Comparison of ENCODE assay signal across 8 cellular contexts in the genomic region with DNA sequence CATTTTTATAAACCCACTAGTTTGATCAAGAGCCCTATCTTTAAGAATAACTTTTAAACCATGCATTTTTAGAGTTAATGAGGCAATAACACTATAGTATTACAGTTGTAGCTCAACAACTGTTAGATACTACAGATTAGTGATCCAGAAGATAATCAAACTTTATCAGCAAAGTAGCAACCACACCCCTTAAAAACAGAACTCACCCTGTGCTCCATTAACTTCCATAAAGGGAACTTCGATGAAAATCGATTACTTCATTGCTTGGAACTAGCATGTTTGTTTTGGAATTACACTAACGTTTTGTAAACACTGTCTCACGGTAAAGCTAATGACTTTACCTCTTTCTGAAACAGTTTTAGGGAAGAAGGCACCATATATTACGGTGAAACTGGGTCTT. TPM values are rescaled to one million over a fixed set of nuclear protein-coding genes. Genes with fewer than 3 reads are reported as not detected.
A peak's percentile ranks its signal among the peaks of the same experiment; 100 is the strongest.
DNase-seq lines count a peak whose midpoint lies in the region; ATAC-seq and TF ChIP-seq lines count a peak whose summit lies in the region.

No MANE protein-coding gene starts in this region.

- peaks cover 20% of the 10 kb centered on the region for H3K27me3 Mint-ChIP-seq in progenitor cell of endocrine pancreas

- H3K4me3 ChIP-seq in GM06990 (replicated peaks; ENCODE audit: low read depth, low read length): peak overlapping the region; percentile 94

- TF ChIP-seq CTCF in GM06990 (IDR thresholded peaks at IDR 0.05; ENCODE audit: insufficient read depth, low read length, poor library complexity, severe bottlenecking) (no peak), progenitor cell of endocrine pancreas (IDR thresholded peaks at IDR 0.05; ENCODE audit: unreplicated experiment) (no peak)

- H3K27ac Mint-ChIP-seq in progenitor cell of endocrine pancreas: peak overlapping the region; percentile 9

- H3K27me3 ChIP-seq in GM06990 (replicated peaks; ENCODE audit: control insufficient read depth, insufficient read depth, low read length): no peaks in the 10 kb centered on the region

- no peak for ATAC-seq in GM19328 (IDR thresholded peaks at IDR 0.05; ENCODE audit: unreplicated experiment)
- ATAC-seq in GM18502 (IDR thresholded peaks at IDR 0.05; ENCODE audit: poor library complexity, unreplicated experiment): no peak

- peak overlapping the region; percentile 98 for H3K4me3 Mint-ChIP-seq in progenitor cell of endocrine pancreas (ENCODE audit: low read depth)

- DNase-seq in GM06990 (ENCODE audit: extremely low read depth, insufficient read length): no peak
- DNase-seq in NCI-H748 treated with DMSO at 0.1 percent for 48 hours (lab: John Stamatoyannopoulos, UW): peak; percentile 24
- peak; percentile 41 to 51 for DNase-seq in erythroblast (lab: John Stamatoyannopoulos, UW)
- no peak for DNase-seq in progenitor cell of endocrine pancreas (ENCODE audit: low spot score, unreplicated experiment)
- no peak for DNase-seq in hippocampal formation (lab: John Stamatoyannopoulos, UW)
- DNase-seq in amniotic stem cell (lab: John Stamatoyannopoulos, UW): no peak

- peaks cover 18% of the 10 kb centered on the region for H3K4me1 Mint-ChIP-seq in progenitor cell of endocrine pancreas (ENCODE audit: low read depth)

- no peaks in the 10 kb centered on the region for H3K9me3 Mint-ChIP-seq in progenitor cell of endocrine pancreas (ENCODE audit: low read depth)

- no peak for TF ChIP-seq POLR2A in erythroblast (IDR thresholded peaks at IDR 0.05; ENCODE audit: low read length)

- H3K36me3 ChIP-seq in GM06990 (ENCODE audit: control insufficient read depth, insufficient read depth, low read length): no peaks in the 10 kb centered on the region

- H3K36me3 Mint-ChIP-seq in progenitor cell of endocrine pancreas (ENCODE audit: insufficient read depth): peaks cover 1% of the 10 kb centered on the region

RNA-seq across cellular contexts. Expression of a gene that starts 1.4 kb away (rescaled TPM):
- total RNA-seq in progenitor cell of endocrine pancreas: 6.4 and 6.5 TPM in 2 replicates

Comparison
In these comparisons a context has a peak if more than half of its experiments do, and no peak if none do; other contexts are left out.
1. DNase-seq: peak in NCI-H748 treated with DMSO at 0.1 percent for 48 hours (single experiment) and erythroblast (2 of 2); none in GM06990 (single experiment), progenitor cell of endocrine pancreas (single experiment), hippocampal formation (0 of 2) and amniotic stem cell (single experiment).